In genomic region chr11:61814958-61815789, GRCh38 we compare ENCODE assay signal across 1 cellular context.
TF ChIP-seq lines count a peak whose summit lies in the region.

No MANE protein-coding gene starts in this region.

TF ChIP-seq in HepG2, 621 proteins besides CTCF, POLR2A, EP300 and RAD21 (continued from another document and continues in another):
- TF ChIP-seq ZNF574 (CRISPR knock-in tag; IDR thresholded peaks at IDR 0.05) (peak; percentile 63), IKZF4 (CRISPR knock-in tag; IDR thresholded peaks at IDR 0.05; ENCODE audit: borderline replicate concordance, low read depth, not compliant biosample characterization) (no peak), ZNF30 (CRISPR knock-in tag; IDR thresholded peaks at IDR 0.05) (no peak), ZNF317 (CRISPR knock-in tag; IDR thresholded peaks at IDR 0.05) (peak; percentile 71; the same call in 1 of the 2 replicates), ZFP1 (CRISPR knock-in tag; IDR thresholded peaks at IDR 0.05) (no peak; the same call in 1 of the 2 replicates), ZNF251 (CRISPR knock-in tag; IDR thresholded peaks at IDR 0.05) (no peak), RFX5 (IDR thresholded peaks at IDR 0.05; ENCODE audit: low read depth, low read length) (peak; percentile 37; the same call in 1 of the 2 replicates), NPAS2 (CRISPR knock-in tag; IDR thresholded peaks at IDR 0.05; ENCODE audit: borderline replicate concordance) (no peak), YY1 (IDR thresholded peaks at IDR 0.05; ENCODE audit: insufficient read depth, insufficient replicate concordance, low read depth, low read length) (peak; percentile 47), ZNF614 (CRISPR knock-in tag; IDR thresholded peaks at IDR 0.05; ENCODE audit: borderline replicate concordance) (0 out of 2 replicates have a peak, but pooled peaks have one; percentile 10), ZBTB42 (CRISPR knock-in tag; IDR thresholded peaks at IDR 0.05) (no peak), JDP2 (CRISPR knock-in tag; IDR thresholded peaks at IDR 0.05; ENCODE audit: borderline replicate concordance) (no peak), GMEB1 (CRISPR knock-in tag; IDR thresholded peaks at IDR 0.05; ENCODE audit: borderline replicate concordance) (peak; percentile 75; the same call in 1 of the 2 replicates), ZNF329 (CRISPR knock-in tag; IDR thresholded peaks at IDR 0.05; ENCODE audit: low read depth) (no peak), ZNF546 (CRISPR knock-in tag; conservative IDR thresholded peaks at IDR 0.05) (peak; percentile 38; the same call in 1 of the 2 replicates), ZNF180 (CRISPR knock-in tag; IDR thresholded peaks at IDR 0.05; ENCODE audit: borderline replicate concordance, low read depth) (no peak), ZNF205 (CRISPR knock-in tag; IDR thresholded peaks at IDR 0.05) (no peak), XBP1 (CRISPR knock-in tag; IDR thresholded peaks at IDR 0.05) (peak; percentile 66; the same call in 1 of the 2 replicates), CEBPB (IDR thresholded peaks at IDR 0.05; ENCODE audit: borderline replicate concordance, low read depth, low read length) (peak; percentile 83), ZNF615 (CRISPR knock-in tag; IDR thresholded peaks at IDR 0.05; ENCODE audit: borderline replicate concordance) (0 out of 2 replicates have a peak, but pooled peaks have one; percentile 62), ZGPAT (CRISPR knock-in tag; IDR thresholded peaks at IDR 0.05) (peak; percentile 30), ISX (CRISPR knock-in tag; conservative IDR thresholded peaks at IDR 0.05) (peak; percentile 93), ELF4 (CRISPR knock-in tag; IDR thresholded peaks at IDR 0.05; ENCODE audit: borderline replicate concordance) (no peak), TFAP4 (IDR thresholded peaks at IDR 0.05; ENCODE audit: borderline replicate concordance, low read depth) (peak; percentile 8; the same call in 1 of the 2 replicates), ZNF704 (CRISPR knock-in tag; IDR thresholded peaks at IDR 0.05; ENCODE audit: borderline replicate concordance) (peak; percentile 75; the same call in 1 of the 2 replicates), PHB2 (IDR thresholded peaks at IDR 0.05; ENCODE audit: partially characterized antibody) (no peak), ZFP90 (CRISPR knock-in tag; IDR thresholded peaks at IDR 0.05; ENCODE audit: borderline replicate concordance) (peak; percentile 36; the same call in 1 of the 2 replicates), ZNF432 (CRISPR knock-in tag; IDR thresholded peaks at IDR 0.05; ENCODE audit: borderline replicate concordance) (no peak), HNRNPL (IDR thresholded peaks at IDR 0.05; ENCODE audit: low read depth, low read length) (0 out of 2 replicates have a peak, but pooled peaks have one; percentile 53), ZMYM4 (CRISPR knock-in tag; IDR thresholded peaks at IDR 0.05) (peak; percentile 21; the same call in 1 of the 2 replicates), AHR (CRISPR knock-in tag; IDR thresholded peaks at IDR 0.05) (no peak; the same call in 1 of the 2 replicates), ZNF224 (CRISPR knock-in tag; IDR thresholded peaks at IDR 0.05) (peak; percentile 94; the same call in 1 of the 2 replicates), TBP (CRISPR knock-in tag; IDR thresholded peaks at IDR 0.05) (no peak), USF2 (IDR thresholded peaks at IDR 0.05; ENCODE audit: low read depth, low read length) (no peak), USF2 (CRISPR knock-in tag; IDR thresholded peaks at IDR 0.05; ENCODE audit: borderline replicate concordance) (peak; percentile 51; the same call in 1 of the 2 replicates), MTF1 (CRISPR knock-in tag; IDR thresholded peaks at IDR 0.05) (no peak), TMF1 (CRISPR knock-in tag; IDR thresholded peaks at IDR 0.05; ENCODE audit: low read depth) (0 out of 2 replicates have a peak, but pooled peaks have one; percentile 46), FOXA1 (IDR thresholded peaks at IDR 0.05) (no peak), FOXA1 (CRISPR knock-in tag; IDR thresholded peaks at IDR 0.05) (no peak), MEIS2 (CRISPR knock-in tag; IDR thresholded peaks at IDR 0.05) (peak; percentile 78), CSRNP1 (CRISPR knock-in tag; IDR thresholded peaks at IDR 0.05) (peak; percentile 84), ZBTB34 (CRISPR knock-in tag; IDR thresholded peaks at IDR 0.05) (no peak), AGO2 (optimal IDR thresholded peaks at IDR 0.05; ENCODE audit: low read depth, low read length) (peak; percentile 71), ZNF143 (CRISPR knock-in tag; IDR thresholded peaks at IDR 0.05) (peak; percentile 47; the same call in 1 of the 2 replicates), RERE (CRISPR knock-in tag; IDR thresholded peaks at IDR 0.05; ENCODE audit: low read depth) (no peak), NFKB2 (CRISPR knock-in tag; IDR thresholded peaks at IDR 0.05; ENCODE audit: borderline replicate concordance) (peak; percentile 82; the same call in 1 of the 2 replicates)
